Comparison of ENCODE assay signal across 28 cellular contexts in the genomic region with DNA sequence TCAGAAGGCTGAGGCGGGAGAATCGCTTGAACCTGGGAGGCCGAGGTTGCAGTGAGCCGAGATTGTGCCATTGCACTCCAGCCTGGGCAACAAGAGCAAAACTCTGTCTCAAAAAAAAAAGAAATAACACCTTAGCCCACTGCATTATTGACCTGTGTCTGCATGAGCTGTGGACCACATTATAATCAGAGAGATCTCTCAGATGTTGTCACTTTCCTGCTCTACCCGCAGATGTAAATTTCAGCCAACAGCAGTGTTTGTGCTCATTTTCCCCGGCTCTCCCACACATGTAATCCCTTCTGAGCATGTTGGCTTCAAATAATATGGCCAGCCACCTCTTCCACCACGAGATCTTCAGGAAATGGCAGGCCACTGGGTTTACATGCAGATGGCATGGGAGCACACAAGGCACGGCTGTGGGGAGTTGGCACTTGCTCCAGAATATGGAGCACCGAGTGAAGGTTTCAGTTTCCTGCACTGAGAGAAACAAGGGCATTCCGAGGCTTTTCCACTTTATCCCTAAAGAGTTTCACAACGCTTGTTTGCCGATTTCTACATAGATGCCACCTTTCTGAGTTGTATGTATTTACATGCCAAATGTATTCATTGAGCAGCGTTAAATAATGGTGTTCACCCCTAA. TPM values are rescaled to one million over a fixed set of nuclear protein-coding genes. Genes with fewer than 3 reads are reported as not detected.
"Had no signal": no experiment of that assay in that cellular context is flagged by ENCODE, and none has a peak within 500 bp of the region (broad histone marks: within the 10 kb centered on the region; RNA-seq: fewer than 3 reads in every experiment).

No MANE protein-coding gene starts in this region.

- H3K4me1 ChIP-seq: colonic mucosa, foreskin keratinocyte, lower lobe of right lung, neural progenitor cell, prostate gland, upper lobe of right lung, uterus had no signal

- H3K4me2 ChIP-seq: hepatocyte, neural progenitor cell had no signal

- H2AFZ ChIP-seq: hepatocyte, neural progenitor cell had no signal

- H3K36me3 ChIP-seq: colonic mucosa, neural progenitor cell, prostate gland, right atrium auricular region, thoracic aorta, uterus had no signal

- H3K27ac ChIP-seq: colonic mucosa, esophagus muscularis mucosa, foreskin keratinocyte, gastroesophageal sphincter, heart left ventricle, hepatocyte, left ventricle myocardium inferior, lower lobe of right lung, neural progenitor cell, prostate gland, right atrium auricular region, skin epidermis, thoracic aorta, tibial nerve, upper lobe of right lung, uterus had no signal

- H3K9me3 ChIP-seq: colonic mucosa, esophagus muscularis mucosa, gastroesophageal sphincter, heart left ventricle, left ventricle myocardium inferior, lower lobe of right lung, prostate gland, right atrium auricular region, thoracic aorta, tibial nerve, upper lobe of right lung, uterus had no signal

- H3K9ac ChIP-seq: neural progenitor cell had no signal

- DNase-seq: colonic mucosa; effector CD8-positive, alpha-beta T cell; endodermal cell; foreskin keratinocyte; heart left ventricle; left cardiac atrium; left ventricle myocardium inferior; lower lobe of right lung; stimulated activated CD4-positive, alpha-beta T cell treated with anti-CD3 and anti-CD28 coated beads, Interleukin-15, amount 100 ng/mL, for 24 hours; stimulated activated CD4-positive, alpha-beta T cell treated with anti-CD3 and anti-CD28 coated beads, Interleukin-2, amount 100 ng/mL, for 48 hours; stimulated activated naive B cell treated with anti-CD40 and anti-IgM and Interleukin-4, amounts not matched to agents 10 μg/mL and 1 μg/mL and 100 μg/mL, for 72 hours; upper lobe of right lung; uterus had no signal

- ATAC-seq: foreskin keratinocyte; gastroesophageal sphincter; heart left ventricle; left cardiac atrium; lower lobe of right lung; stimulated activated naive B cell treated with anti-CD40 and anti-IgM and Interleukin-4, amounts not matched to agents 10 μg/mL and 1 μg/mL and 100 μg/mL, for 72 hours; upper lobe of right lung had no signal

- H3K27me3 ChIP-seq: colonic mucosa, esophagus muscularis mucosa, foreskin keratinocyte, gastroesophageal sphincter, heart left ventricle, hepatocyte, neural progenitor cell, right atrium auricular region, tibial nerve, upper lobe of right lung, uterus had no signal

- H3K4me3 ChIP-seq: colonic mucosa, esophagus muscularis mucosa, gastroesophageal sphincter, heart left ventricle, hepatocyte, left ventricle myocardium inferior, lower lobe of right lung, neural progenitor cell, prostate gland, right atrium auricular region, skin epidermis, thoracic aorta, tibial nerve, upper lobe of right lung, uterus had no signal

- H3K79me2 ChIP-seq: hepatocyte had no signal

RNA-seq across cellular contexts. Expression of a gene that starts 32.8 kb away (rescaled TPM):
- total RNA-seq: epithelial cell of proximal tubule, foreskin keratinocyte, hepatocyte, kidney epithelial cell, lower lobe of right lung, mesenteric fat pad, myocyte, osteoblast, upper lobe of right lung had no signal
- polyA plus RNA-seq: fibroblast of lung had no signal
